20 cellular contexts compared by ENCODE assay signal in the genomic region with DNA sequence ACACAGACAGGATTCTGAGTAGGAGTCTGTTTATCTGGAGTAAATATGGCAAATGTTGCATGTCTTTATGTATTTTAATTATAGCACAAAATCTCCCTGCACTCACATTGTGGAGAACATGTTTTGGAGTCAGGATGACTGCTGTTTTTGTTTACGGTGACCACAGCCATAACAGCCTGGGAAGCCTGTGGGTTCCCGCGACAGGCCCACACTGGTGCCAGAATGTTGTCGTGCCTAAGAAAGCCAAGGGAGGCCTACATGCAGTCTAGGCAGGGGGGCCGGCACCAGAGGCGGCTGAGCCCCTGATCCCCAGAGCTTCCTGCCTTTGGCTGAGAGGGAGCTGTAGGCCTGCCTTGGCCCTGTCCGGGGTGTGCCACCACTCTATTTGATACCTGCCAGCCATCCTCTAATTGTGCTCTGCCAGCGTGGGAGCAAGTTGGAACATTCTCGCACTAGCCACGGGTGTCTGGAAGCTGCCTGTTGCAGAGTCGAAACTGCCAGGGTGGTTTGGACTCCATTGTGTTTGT.
"Had no signal": no experiment of that assay in that cellular context is flagged by ENCODE, and none has a peak within 500 bp of the region (broad histone marks: within the 10 kb centered on the region; RNA-seq: fewer than 3 reads in every experiment).

No MANE protein-coding gene starts in this region.

- H3K36me3 ChIP-seq: prostate gland, right lobe of liver had no signal

- H3K27me3 ChIP-seq: cardiac muscle cell, right lobe of liver, suprapubic skin, upper lobe of right lung had no signal

- H3K9me3 ChIP-seq: prostate gland, right lobe of liver, suprapubic skin, upper lobe of right lung had no signal

- H3K4me3 Mint-ChIP-seq: activated CD8-positive, alpha-beta T cell treated with anti-CD3 and anti-CD28 coated beads for 36 hours; activated T-cell treated with anti-CD3 and anti-CD28 coated beads, Interleukin-2, amount 50 U/mL, for 72 hours; effector memory CD8-positive, alpha-beta T cell; natural killer cell; T-cell had no signal

- H3K36me3 Mint-ChIP-seq: natural killer cell had no signal

- H3K4me3 ChIP-seq: cardiac muscle cell, prostate gland, right lobe of liver, suprapubic skin, upper lobe of right lung had no signal

- DNase-seq: activated CD8-positive, alpha-beta memory T cell treated with anti-CD3 and anti-CD28 coated beads, Interleukin-2, amount 50 U/mL, for 4 hours; activated CD8-positive, alpha-beta T cell treated with anti-CD3 and anti-CD28 coated beads for 36 hours; activated naive CD4-positive, alpha-beta T cell; activated T-cell treated with anti-CD3 and anti-CD28 coated beads, Interleukin-2, amount 50 U/mL, for 72 hours; cortex of kidney; effector memory CD8-positive, alpha-beta T cell; hippocampal formation; kidney glomerular epithelial cell; midbrain; natural killer cell; occipital lobe; right lobe of liver; stimulated activated CD4-positive, alpha-beta T cell treated with anti-CD3 and anti-CD28 coated beads, Interleukin-12 subunit alpha, Interleukin-12 subunit beta, amount 100 ng/mL, for 4 hours; stimulated activated naive CD8-positive, alpha-beta T cell treated with anti-CD3 and anti-CD28 coated beads, Interleukin-15, Interleukin-2, amounts not matched to agents 100 U/mL and 50 U/mL, for 24 hours; T-cell; T1000; upper lobe of right lung had no signal

- H3K27ac ChIP-seq: cardiac muscle cell, prostate gland, right lobe of liver, suprapubic skin, upper lobe of right lung had no signal

- H3K4me1 ChIP-seq: prostate gland, right lobe of liver, suprapubic skin, upper lobe of right lung had no signal

- H3K9me3 Mint-ChIP-seq: activated T-cell treated with anti-CD3 and anti-CD28 coated beads, Interleukin-2, amount 50 U/mL, for 72 hours; effector memory CD8-positive, alpha-beta T cell; natural killer cell had no signal

- H3K27ac Mint-ChIP-seq: activated CD8-positive, alpha-beta T cell treated with anti-CD3 and anti-CD28 coated beads for 36 hours; activated T-cell treated with anti-CD3 and anti-CD28 coated beads, Interleukin-2, amount 50 U/mL, for 72 hours; effector memory CD8-positive, alpha-beta T cell; natural killer cell; T-cell had no signal

- H3K27me3 Mint-ChIP-seq: activated CD8-positive, alpha-beta T cell treated with anti-CD3 and anti-CD28 coated beads for 36 hours; effector memory CD8-positive, alpha-beta T cell; T-cell had no signal
